16 cellular contexts compared by ENCODE assay signal in genomic region chr19:52557231-52557995, GRCh38. TPM values are rescaled to one million over a fixed set of nuclear protein-coding genes. Genes with fewer than 3 reads are reported as not detected.
DNase-seq lines count a peak whose midpoint lies in the region; ATAC-seq, FAIRE-seq and TF ChIP-seq lines count a peak whose summit lies in the region.
"Had no signal": no experiment of that assay in that cellular context is flagged by ENCODE, and none has a peak within 500 bp of the region (broad histone marks: within the 10 kb centered on the region; RNA-seq: fewer than 3 reads in every experiment).

No MANE protein-coding gene starts in this region.

- ATAC-seq in T-cell (replicated peaks in 1 of 4), result no peak

- H3K4me1 Mint-ChIP-seq in T-cell, result no peaks in the 10 kb centered on the region

- TF ChIP-seq EP300 in H1 (IDR thresholded peaks at IDR 0.05; ENCODE audit: borderline replicate concordance in 1 of 2, low read depth in 2 of 2, low read length in 2 of 2), result no peak

- TF ChIP-seq RAD21 in H1 (IDR thresholded peaks at IDR 0.05 in 1 of 2, conservative IDR thresholded peaks at IDR 0.05 in 1 of 2; ENCODE audit: low read depth in 2 of 2, low read length in 2 of 2), result no peak

- no peak overlapping the region for H4K5ac ChIP-seq in H1 (ENCODE audit: insufficient read length, low read depth, low read length)

- H2BK5ac ChIP-seq in H1 (ENCODE audit: low read depth, low read length), result no peak overlapping the region

- no peak overlapping the region; the same call in 1 of the 2 replicates for H2AK5ac ChIP-seq in H1 (ENCODE audit: low read depth, low read length)

- H3K36me3 ChIP-seq in BLaER1 treated with 17β-estradiol and CSF1 and Interleukin-3, amounts not matched to agents 10 nM and 100 nM, result peaks cover 97 to 100% (median 98%) of the 10 kb centered on the region in 11 experiments
- H3K36me3 ChIP-seq in HUES6 (ENCODE audit: control insufficient read depth, insufficient read depth, low read length), result peaks cover 64% of the 10 kb centered on the region
- peaks cover 13 to 39% (median 30%) of the 10 kb centered on the region in 4 experiments for H3K36me3 ChIP-seq in H1 (ENCODE audit: control insufficient read depth in 2 of 4, insufficient read depth in 4 of 4, low read length in 3 of 4)
- H3K36me3 ChIP-seq in subcutaneous abdominal adipose tissue (ENCODE audit: control insufficient read depth in 5 of 5, insufficient read depth in 5 of 5, low read length in 5 of 5), result peaks cover 37 to 55% (median 44%) of the 10 kb centered on the region in 5 donors

- peaks cover 4% of the 10 kb centered on the region; the same call in 1 of the 2 replicates for H3K79me1 ChIP-seq in H1 (ENCODE audit: low read depth, low read length)

- H2AFZ ChIP-seq in H1 (ENCODE audit: low read length), result no peak overlapping the region

- WGBS in H1 (ENCODE audit: extremely low coverage in 1 of 2, insufficient coverage in 1 of 2, insufficient read length in 1 of 2, insufficient replicate concordance in 2 of 2, low coverage in 1 of 2, low lambda C conversion rate in 2 of 2, missing lambda C conversion rate in 1 of 2), 2 experiments, result 95% methylated on average over 15 of the region's 16 CpGs; no CpG with 5 or more reads in 1 of the 2 experiments

- H3K4me1 ChIP-seq in BLaER1 treated with 17β-estradiol and CSF1 and Interleukin-3, amounts not matched to agents 10 nM and 100 nM, result no peaks in the 10 kb centered on the region
- peaks cover 6% of the 10 kb centered on the region; the same call in 1 of the 2 replicates for H3K4me1 ChIP-seq in HUES6 (ENCODE audit: control insufficient read depth, insufficient read depth, low read length)
- peaks cover 0 to 6% (median under 1%) of the 10 kb centered on the region in 4 experiments; a peak in 3 of 7 replicates for H3K4me1 ChIP-seq in H1 (replicated peaks in 1 of 4; ENCODE audit: control insufficient read depth in 3 of 4, insufficient read depth in 4 of 4, low read length in 3 of 4)
- H3K4me1 ChIP-seq in subcutaneous abdominal adipose tissue (ENCODE audit: control insufficient read depth in 5 of 5, insufficient read depth in 5 of 5, low read length in 5 of 5), result peaks cover 0 to 13% (median 2%) of the 10 kb centered on the region in 5 donors
- H3K4me1 ChIP-seq: BE2C, HAP-1 had no signal

- H3K9me3 ChIP-seq in BLaER1 treated with 17β-estradiol and CSF1 and Interleukin-3, amounts not matched to agents 10 nM and 100 nM (replicated peaks in 1 of 11), result peaks cover 97 to 100% (median 99%) of the 10 kb centered on the region in 11 experiments
- peaks cover 42% of the 10 kb centered on the region for H3K9me3 ChIP-seq in HUES6 (ENCODE audit: control insufficient read depth, insufficient read depth, low read depth, low read length)
- H3K9me3 ChIP-seq in H1 (ENCODE audit: insufficient read depth in 2 of 2, low read depth in 1 of 2, low read length in 1 of 2), result peaks cover 21 to 23% of the 10 kb centered on the region in 2 experiments
- H3K9me3 ChIP-seq in subcutaneous abdominal adipose tissue (ENCODE audit: control insufficient read depth in 5 of 5, low read length in 5 of 5), result peaks cover 25 to 87% (median 62%) of the 10 kb centered on the region in 5 donors

- no peak overlapping the region for H3K14ac ChIP-seq in H1 (ENCODE audit: insufficient read length)

- no peaks in the 10 kb centered on the region for H3K27me3 Mint-ChIP-seq in T-cell
- H3K27me3 Mint-ChIP-seq: CD4-positive, alpha-beta T cell had no signal

- no peak for DNase-seq in H1 (ENCODE audit: low read depth in 1 of 2, low spot score in 2 of 2)
- no peak for DNase-seq in substantia nigra (lab: John Stamatoyannopoulos, UW)
- no peak for DNase-seq in T-cell
- DNase-seq: ACHN; BE2C; Calu3; CD4-positive, alpha-beta T cell; DMS79 treated with DMSO at 0.1 percent for 48 hours; GF-D8; GOT3 had no signal

- H3K23ac ChIP-seq in H1 (ENCODE audit: insufficient read length), result no peak overlapping the region

- H3K4me2 ChIP-seq in BLaER1 treated with 17β-estradiol and CSF1 and Interleukin-3, amounts not matched to agents 10 nM and 100 nM, result no peak overlapping the region
- no peak overlapping the region for H3K4me2 ChIP-seq in H1 (ENCODE audit: insufficient read depth in 1 of 2, low read depth in 2 of 2, low read length in 2 of 2)

- H4K20me1 ChIP-seq in BLaER1 treated with 17β-estradiol and CSF1 and Interleukin-3, amounts not matched to agents 10 nM and 100 nM, result no peaks in the 10 kb centered on the region
- no peaks in the 10 kb centered on the region for H4K20me1 ChIP-seq in H1 (replicated peaks in 1 of 2; ENCODE audit: control insufficient read depth in 1 of 2, insufficient read depth in 2 of 2, low read length in 2 of 2)

- no peak overlapping the region for H2BK15ac ChIP-seq in H1 (ENCODE audit: low read length)

- 0 out of 2 replicates have a peak overlapping the region, but pooled peaks have one; percentile 19 for H4K8ac ChIP-seq in H1 (ENCODE audit: extremely low read depth, insufficient read depth, low read length)

- H2BK120ac ChIP-seq in H1 (replicated peaks; ENCODE audit: low read depth, low read length), result no peak overlapping the region

- H3K27ac Mint-ChIP-seq in T-cell, result no peak overlapping the region
- H3K27ac Mint-ChIP-seq: CD4-positive, alpha-beta T cell had no signal

- peak overlapping the region in 8 of 10 experiments; percentile 17 to 52 (median 38); a peak in 13 of 20 replicates for H3K4me3 ChIP-seq in BLaER1 treated with 17β-estradiol and CSF1 and Interleukin-3, amounts not matched to agents 10 nM and 100 nM
- H3K4me3 ChIP-seq in HUES6 (ENCODE audit: low read depth, low read length) (no peak overlapping the region), H1 (ENCODE audit: extremely low read depth in 1 of 4, insufficient read depth in 2 of 4, low read depth in 3 of 4, low read length in 4 of 4) (no peak overlapping the region), subcutaneous abdominal adipose tissue (ENCODE audit: low read depth in 1 of 5, low read length in 5 of 5) (peak overlapping the region in 3 of 5 donors; percentile 19 to 41 (median 25))
- H3K4me3 ChIP-seq: HAP-1 had no signal

- peaks cover 0 to 4% (median 0%) of the 10 kb centered on the region in 11 experiments; a peak in 2 of 22 replicates for H3K27me3 ChIP-seq in BLaER1 treated with 17β-estradiol and CSF1 and Interleukin-3, amounts not matched to agents 10 nM and 100 nM
- H3K27me3 ChIP-seq in HUES6 (ENCODE audit: control insufficient read depth, insufficient read depth, low read length) (no peaks in the 10 kb centered on the region), H1 (replicated peaks in 1 of 4; ENCODE audit: control insufficient read depth in 3 of 4, extremely low read depth in 1 of 4, insufficient read depth in 3 of 4, low read length in 3 of 4) (no peaks in the 10 kb centered on the region), subcutaneous abdominal adipose tissue (ENCODE audit: control insufficient read depth in 5 of 5, insufficient read depth in 4 of 5, low read length in 5 of 5) (no peaks in the 10 kb centered on the region)
- H3K27me3 ChIP-seq: BE2C had no signal

- no peak overlapping the region for H3K4me3 Mint-ChIP-seq in T-cell
- H3K4me3 Mint-ChIP-seq: CD4-positive, alpha-beta T cell had no signal

- TF ChIP-seq CTCF in H1 (IDR thresholded peaks at IDR 0.05; ENCODE audit: control extremely low read depth in 1 of 3, insufficient read depth in 1 of 3, low read depth in 1 of 3, low read length in 3 of 3), result no peak

- H4K91ac ChIP-seq in H1 (replicated peaks; ENCODE audit: insufficient read length, low read length), result no peak overlapping the region

- H3K23me2 ChIP-seq in H1 (ENCODE audit: low read depth, low read length), result no peaks in the 10 kb centered on the region

- peaks cover 20 to 64% (median 61%) of the 10 kb centered on the region in 3 donors for H3K9me3 Mint-ChIP-seq in T-cell

- H2BK20ac ChIP-seq in H1 (ENCODE audit: low read length), result no peak overlapping the region

- H3K56ac ChIP-seq in H1 (replicated peaks; ENCODE audit: insufficient read length, low read depth, low read length), result no peak overlapping the region

- no peak overlapping the region for H2BK12ac ChIP-seq in H1 (ENCODE audit: low read depth, low read length)

- H3K79me2 ChIP-seq in H1 (ENCODE audit: control insufficient read depth in 1 of 2, insufficient read depth in 2 of 2, low read length in 2 of 2), result 0 out of 4 replicates have a peak, but pooled peaks cover 0 to 3% of the 10 kb centered on the region in 2 experiments

- no peak for TF ChIP-seq POLR2A in H1 (IDR thresholded peaks at IDR 0.05; ENCODE audit: control extremely low read depth in 1 of 2, low read depth in 2 of 2, low read length in 2 of 2)

- no peak overlapping the region for H3K9ac ChIP-seq in BLaER1 treated with 17β-estradiol and CSF1 and Interleukin-3, amounts not matched to agents 10 nM and 100 nM
- H3K9ac ChIP-seq in HUES6 (ENCODE audit: low read length), result no peak overlapping the region
- no peak overlapping the region for H3K9ac ChIP-seq in H1 (replicated peaks in 1 of 4; ENCODE audit: extremely low read depth in 1 of 4, low read depth in 3 of 4, low read length in 3 of 4)
- no peak overlapping the region for H3K9ac ChIP-seq in subcutaneous abdominal adipose tissue (ENCODE audit: low read length in 5 of 5)

- no peak for FAIRE-seq in H1 (lab: Jason Lieb, UNC)
- FAIRE-seq: A204.1 had no signal

- H3K36me3 Mint-ChIP-seq in T-cell, result peaks cover 74% of the 10 kb centered on the region

- no peak overlapping the region for H3K4ac ChIP-seq in H1 (replicated peaks; ENCODE audit: insufficient read length, low read depth, low read length)

- CTCF ChIA-PET in H1 (lab: Charles Lee; ENCODE audit: partially characterized antibody), result no interaction called here
- CTCF ChIA-PET in T-cell (lab: Charles Lee), result no interaction called here

- POLR2A ChIA-PET in H1 (lab: Charles Lee; ENCODE audit: partially characterized antibody), result interaction anchor here (0.8 to 1.5 kb wide), 3 partner anchors 16 to 87 kb away, joined by 3 to 5 read pairs (median 4); no protein-coding TSS in a partner anchor
- POLR2A ChIA-PET in T-cell (lab: Charles Lee), result interaction anchor here (0.6 kb wide), 2 partner anchors 15 to 861 kb away, joined by 5 to 8 read pairs; no protein-coding TSS in a partner anchor

- H3K27ac ChIP-seq in BLaER1 treated with 17β-estradiol and CSF1 and Interleukin-3, amounts not matched to agents 10 nM and 100 nM, result no peak overlapping the region
- H3K27ac ChIP-seq in HUES6 (ENCODE audit: low read depth, low read length) (peak overlapping the region; percentile 42; the same call in 1 of the 2 replicates), H1 (ENCODE audit: low read depth, low read length) (no peak overlapping the region), subcutaneous abdominal adipose tissue (ENCODE audit: low read depth, low read length) (no peak overlapping the region), substantia nigra (ENCODE audit: low read depth, low read length, poor library complexity, severe bottlenecking) (no peak overlapping the region)
- H3K27ac ChIP-seq: C4-2B had no signal

- H3K18ac ChIP-seq in H1 (ENCODE audit: extremely low read depth, low read length), result no peak overlapping the region

RNA-seq across cellular contexts. Expression of gene ZNF701, which starts 12.7 kb away (rescaled TPM):
- total RNA-seq in H1 (2021; fragmentation: NEBNext Ultra II Directional; extraction: Animal tissue kit (Norgen Biotek cat#: 25700)), result 16.5 and 18.7 TPM in 2 replicates
- 4.9 and 5.2 TPM in 2 replicates for polyA plus RNA-seq in H1 (2011; rRNA removed)
- 6.5 TPM for polyA plus RNA-seq in H1 (2011; cell fraction: cytosol; rRNA removed)
- 7.0 TPM for polyA plus RNA-seq in H1 (2011; cell fraction: nucleus; rRNA removed)
- 5.2 to 10.5 TPM (median 6.4 TPM) in 4 replicates for polyA plus RNA-seq in H1 (2012, experiment 1 of 2)
- polyA plus RNA-seq in H1 (2012, experiment 2 of 2), result 0.68 TPM
- 9.3 TPM for polyA plus RNA-seq in H1 (2013, experiment 1 of 2)
- 8.7 TPM for polyA plus RNA-seq in H1 (2013, experiment 2 of 2)
- polyA minus RNA-seq in H1 (2011; rRNA and poly(A)+ RNA removed), result 25.5 and 25.7 TPM in 2 replicates
- 10.3 TPM for polyA minus RNA-seq in H1 (2011; cell fraction: cytosol; rRNA and poly(A)+ RNA removed)
- polyA minus RNA-seq in H1 (2011; cell fraction: nucleus; rRNA and poly(A)+ RNA removed), result 23.5 TPM
- total RNA-seq in T-cell, result 10 to 100 TPM; 18.5 to 39.4 (median 35.7) TPM
- total RNA-seq: Calu3 had no signal

RNA-seq across cellular contexts. Expression of gene ZNF808, which starts 29.9 kb away (rescaled TPM):
- total RNA-seq in H1 (2021; fragmentation: NEBNext Ultra II Directional; extraction: Animal tissue kit (Norgen Biotek cat#: 25700)), result 23.1 and 25.9 TPM in 2 replicates
- 2.6 and 3.9 TPM in 2 replicates for polyA plus RNA-seq in H1 (2011; rRNA removed)
- polyA plus RNA-seq in H1 (2011; cell fraction: cytosol; rRNA removed), result 5.3 TPM
- polyA plus RNA-seq in H1 (2011; cell fraction: nucleus; rRNA removed), result 2.9 TPM
- polyA plus RNA-seq in H1 (2012, experiment 1 of 2), result 3.9 to 8.6 TPM (median 5.6 TPM) in 4 replicates
- 0.87 TPM for polyA plus RNA-seq in H1 (2012, experiment 2 of 2)
- 8.9 TPM for polyA plus RNA-seq in H1 (2013, experiment 1 of 2)
- 9.0 TPM for polyA plus RNA-seq in H1 (2013, experiment 2 of 2)
- 25.5 and 41.6 TPM in 2 replicates for polyA minus RNA-seq in H1 (2011; rRNA and poly(A)+ RNA removed)
- 16.7 TPM for polyA minus RNA-seq in H1 (2011; cell fraction: cytosol; rRNA and poly(A)+ RNA removed)
- 27.7 TPM for polyA minus RNA-seq in H1 (2011; cell fraction: nucleus; rRNA and poly(A)+ RNA removed)
- 10 to 100 TPM; 26.5 to 46.7 (median 41.3) TPM for total RNA-seq in T-cell
- total RNA-seq: Calu3 had no signal

Comparison
In these comparisons a context has a peak if more than half of its experiments do, and no peak if none do; other contexts are left out.
1. H3K4me3 ChIP-seq: peak in BLaER1 treated with 17β-estradiol and CSF1 and Interleukin-3, amounts not matched to agents 10 nM and 100 nM (8 of 10) and subcutaneous abdominal adipose tissue (3 of 5); none in HUES6 (single experiment) and H1 (0 of 4).